10 cellular contexts compared by ENCODE assay signal in genomic region chr7:87870471-87870870, GRCh38.
"Had no signal": no experiment of that assay in that cellular context is flagged by ENCODE, and none has a peak within 500 bp of the region (broad histone marks: within the 10 kb centered on the region; RNA-seq: fewer than 3 reads in every experiment).

No MANE protein-coding gene starts in this region.

- H3K27ac Mint-ChIP-seq: HFFc6 had no signal

- H3K9ac ChIP-seq: GM23248, KMS-11 had no signal

- H3K4me2 ChIP-seq: KMS-11 had no signal

- H3K4me3 ChIP-seq: GM23248, HAP-1 had no signal

- DNase-seq: GM23248, GOT3, H7, HFFc6, IMR-90, KBM-7 had no signal

- FAIRE-seq: HTR-8/SVneo had no signal

- H3K4me3 Mint-ChIP-seq: HFFc6 had no signal

- H3K27ac ChIP-seq: GM23248, KMS-11 had no signal

- ATAC-seq: HCT116 had no signal
